ENCODE assay signal across 18 cellular contexts in the genomic region with DNA sequence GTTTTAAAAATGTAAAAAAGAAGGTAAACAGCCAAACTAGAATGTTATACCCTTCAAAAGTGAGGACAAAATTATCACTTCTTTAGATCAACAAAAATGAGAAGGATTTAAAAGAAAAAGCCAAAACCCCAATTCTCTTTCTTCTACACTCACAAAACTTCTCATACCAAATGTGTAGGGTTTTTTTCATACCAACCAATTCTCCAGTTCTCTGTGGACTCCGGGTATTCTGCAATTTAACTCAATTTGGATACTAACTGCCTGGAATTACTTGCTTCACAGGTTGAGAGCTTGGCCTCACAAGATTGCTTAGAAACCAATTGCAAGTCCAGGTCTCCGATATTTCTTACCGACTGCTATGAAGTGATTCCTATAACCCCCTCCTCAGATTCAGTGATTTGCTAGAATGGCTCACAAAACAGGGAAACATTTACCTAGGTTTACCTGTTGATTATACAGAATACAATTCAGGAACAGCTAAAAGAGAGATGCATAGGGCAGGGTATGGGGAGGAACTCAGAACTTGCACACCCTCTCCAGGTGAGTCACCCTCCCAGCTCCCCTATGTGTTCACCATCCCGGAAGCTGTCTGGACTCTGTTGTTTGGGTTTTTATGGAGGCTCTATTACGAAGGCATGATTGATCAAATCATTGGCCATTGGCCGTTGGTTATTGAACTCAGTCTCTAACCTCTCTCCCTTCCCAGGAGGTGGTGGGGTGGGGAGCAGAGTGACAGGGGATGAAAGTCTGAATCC.
DNase-seq lines count a peak whose midpoint lies in the region; ATAC-seq, FAIRE-seq and TF ChIP-seq lines count a peak whose summit lies in the region.
"Had no signal": no experiment of that assay in that cellular context is flagged by ENCODE, and none has a peak within 500 bp of the region (broad histone marks: within the 10 kb centered on the region; RNA-seq: fewer than 3 reads in every experiment).

No MANE protein-coding gene starts in this region.

- BruUV-seq in mammary epithelial cell (replicated peaks; lab: Mats Ljungman, UMichigan): no TSS peak

- intact Hi-C loops in mammary epithelial cell (cut with micrococcal nuclease): no loop called here
- intact Hi-C loops in left colon (cut with DNase I, micrococcal nuclease): no loop called here

- dilution Hi-C loops in mammary epithelial cell (cut with HindIII; ENCODE audit: low sequenced_read_pairs): no loop called here

- peaks cover 20% of the 10 kb centered on the region for H3K79me2 ChIP-seq in mammary epithelial cell (ENCODE audit: insufficient read depth, low read length)

- CTCF ChIA-PET in mammary epithelial cell (lab: Charles Lee; ENCODE audit: low non-redundant PET): no interaction called here

- H3K4me3 ChIP-seq in mammary epithelial cell (replicated peaks in 1 of 3; ENCODE audit: insufficient read depth in 1 of 3, low read depth in 2 of 3, low read length in 3 of 3) (no peak overlapping the region), bronchial epithelial cell (ENCODE audit: low read depth, low read length) (no peak overlapping the region), small intestine (ENCODE audit: low read depth in 1 of 2, low read length in 2 of 2) (no peak overlapping the region)
- H3K4me3 ChIP-seq: BLaER1, GM23248 had no signal

- 95% methylated on average over 6 of the region's 6 CpGs for WGBS in mammary epithelial cell (ENCODE audit: low coverage, missing lambda C conversion rate)
- 91 to 94% (median 92%) methylated on average over 6 of the region's 6 CpGs for WGBS in small intestine, 3 donors

- H3K36me3 ChIP-seq in mammary epithelial cell (ENCODE audit: insufficient read depth, low read length) (no peaks in the 10 kb centered on the region), bronchial epithelial cell (ENCODE audit: control insufficient read depth, insufficient read depth, low read length) (peaks cover 3% of the 10 kb centered on the region), small intestine (ENCODE audit: control insufficient read depth in 2 of 2, insufficient read depth in 2 of 2, low read length in 2 of 2) (no peaks in the 10 kb centered on the region)

- H3K4me1 ChIP-seq in mammary epithelial cell (ENCODE audit: insufficient read depth, low read length) (no peaks in the 10 kb centered on the region), small intestine (ENCODE audit: control insufficient read depth in 2 of 2, insufficient read depth in 1 of 2, low read depth in 1 of 2, low read length in 1 of 2) (no peaks in the 10 kb centered on the region)
- H3K4me1 ChIP-seq: BLaER1 had no signal

- DNase-seq in mammary epithelial cell: peak; percentile 15
- DNase-seq in bronchial epithelial cell (ENCODE audit: low read depth): peak; percentile 17
- no peak for DNase-seq in left colon
- peak; percentile 14 for DNase-seq in small intestine
- no peak for DNase-seq in nucleus accumbens (lab: John Stamatoyannopoulos, UW)
- DNase-seq in D341Med (ENCODE audit: low spot score): no peak
- DNase-seq: CD4-positive, CD25-positive, alpha-beta regulatory T cell; CD8-positive, alpha-beta T cell; DND-41; GM23248; H7; HCEC 1CT had no signal

- no peak overlapping the region for H3K9ac ChIP-seq in mammary epithelial cell (ENCODE audit: insufficient read depth, low read length)
- H3K9ac ChIP-seq: BLaER1, GM23248 had no signal

- no peak overlapping the region for H3K4me2 ChIP-seq in mammary epithelial cell (ENCODE audit: insufficient read depth, low read depth, low read length)
- H3K4me2 ChIP-seq: BLaER1 had no signal

- TF ChIP-seq CTCF in mammary epithelial cell (conservative IDR thresholded peaks at IDR 0.05 in 1 of 2, IDR thresholded peaks at IDR 0.05 in 1 of 2; ENCODE audit: extremely low read depth in 1 of 2, insufficient read depth in 1 of 2, low read depth in 1 of 2, low read length in 2 of 2): no peak
- TF ChIP-seq CTCF in bronchial epithelial cell (IDR thresholded peaks at IDR 0.05; ENCODE audit: insufficient read depth, low read length, severe bottlenecking): no peak

- no peak for FAIRE-seq in bronchial epithelial cell (lab: Jason Lieb, UNC)
- no peak for FAIRE-seq in small intestine (lab: Jason Lieb, UNC)
- FAIRE-seq: G401.6, GM12892, GM19239, H1 had no signal

- H4K20me1 ChIP-seq in mammary epithelial cell (ENCODE audit: insufficient read depth, low read length): peaks cover 3% of the 10 kb centered on the region

- H3K27ac ChIP-seq in mammary epithelial cell (ENCODE audit: insufficient read depth, low read depth, low read length) (no peak overlapping the region), small intestine (ENCODE audit: low read depth in 1 of 2, low read length in 1 of 2) (no peak overlapping the region)
- H3K27ac ChIP-seq: BLaER1, C4-2B, GM23248 had no signal

- H2AFZ ChIP-seq in mammary epithelial cell (ENCODE audit: low read depth, low read length): no peak overlapping the region
- H2AFZ ChIP-seq: GM23248 had no signal

- H3K27me3 ChIP-seq in mammary epithelial cell (ENCODE audit: insufficient read depth, low read length) (no peaks in the 10 kb centered on the region), bronchial epithelial cell (ENCODE audit: control insufficient read depth, insufficient read depth, low read length) (no peaks in the 10 kb centered on the region), small intestine (ENCODE audit: control insufficient read depth in 2 of 2, insufficient read depth in 2 of 2, low read length in 2 of 2) (no peaks in the 10 kb centered on the region)
- H3K27me3 ChIP-seq: BLaER1 had no signal

- H3K9me3 ChIP-seq in mammary epithelial cell (replicated peaks; ENCODE audit: insufficient read depth, low read length) (no peaks in the 10 kb centered on the region), small intestine (ENCODE audit: control insufficient read depth, low read depth) (no peaks in the 10 kb centered on the region)

- ATAC-seq in left colon: peak; percentile 73
- ATAC-seq: CD8-positive, alpha-beta T cell had no signal

- in situ Hi-C loops in mammary epithelial cell (cut with MboI; ENCODE audit: low sequenced_read_pairs in 2 of 2): no loop called here

Comparison
In these comparisons a context has a peak if more than half of its experiments do, and no peak if none do; other contexts are left out.
1. DNase-seq: peak in mammary epithelial cell (single experiment), bronchial epithelial cell (single experiment) and small intestine (single experiment); none in left colon (0 of 2), nucleus accumbens (0 of 56) and D341Med (single experiment).